Comparison of ENCODE assay signal across 10 cellular contexts in genomic region chr3:99601493-99601892, GRCh38. TPM values are rescaled to one million over a fixed set of nuclear protein-coding genes. Genes with fewer than 3 reads are reported as not detected.
"Had no signal": no experiment of that assay in that cellular context is flagged by ENCODE, and none has a peak within 500 bp of the region (broad histone marks: within the 10 kb centered on the region; RNA-seq: fewer than 3 reads in every experiment).

No MANE protein-coding gene starts in this region.

- H3K4me2 ChIP-seq: KMS-11 had no signal

- H3K4me1 Mint-ChIP-seq: IgD-negative memory B cell had no signal

- H3K4me3 Mint-ChIP-seq: H9, HFFc6, IgD-negative memory B cell had no signal

- DNase-seq: GOT3, H9, HCEC 1CT, HFFc6, KBM-7 had no signal

- FAIRE-seq: H54, HepG2 had no signal

- H3K27ac Mint-ChIP-seq: H9, HFFc6, IgD-negative memory B cell had no signal

- ATAC-seq: HepG2 had no signal

- H3K36me3 Mint-ChIP-seq: IgD-negative memory B cell had no signal

- H3K27ac ChIP-seq: HL-60, KMS-11 had no signal

- H3K9ac ChIP-seq: KMS-11 had no signal

- H3K9me3 Mint-ChIP-seq: H9, HFFc6 had no signal

RNA-seq across cellular contexts. Expression of gene COL8A1, which starts 36.9 kb away (rescaled TPM):
- total RNA-seq: HepG2 had no signal
- polyA plus RNA-seq: HepG2, IgD-negative memory B cell had no signal
